ENCODE assay signal across 19 cellular contexts in the genomic region with DNA sequence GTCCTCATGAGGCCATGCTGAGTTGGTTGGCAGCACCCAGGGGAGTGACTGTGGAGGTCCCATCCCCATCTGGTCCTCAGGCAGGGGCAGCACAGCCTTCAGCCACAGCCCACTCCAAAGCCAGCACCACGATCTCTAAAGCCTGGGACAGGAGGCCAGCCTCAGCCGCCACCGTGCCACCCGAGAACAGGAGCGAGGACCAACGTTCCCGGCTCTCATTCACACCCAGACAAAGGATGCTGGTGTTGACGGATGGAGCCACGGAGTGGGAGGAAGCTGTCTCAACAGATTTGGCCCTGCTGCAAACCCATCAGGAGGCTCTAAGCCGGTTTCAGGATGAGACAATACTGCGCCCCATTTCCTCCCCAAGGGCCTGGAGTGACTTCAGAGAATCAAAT. TPM values are rescaled to one million over a fixed set of nuclear protein-coding genes. Genes with fewer than 3 reads are reported as not detected.
DNase-seq lines count a peak whose midpoint lies in the region; ATAC-seq, FAIRE-seq and TF ChIP-seq lines count a peak whose summit lies in the region.
"Had no signal": no experiment of that assay in that cellular context is flagged by ENCODE, and none has a peak within 500 bp of the region (broad histone marks: within the 10 kb centered on the region; RNA-seq: fewer than 3 reads in every experiment).

No MANE protein-coding gene starts in this region.

- no peak for FAIRE-seq in kidney (lab: Jason Lieb, UNC)
- FAIRE-seq: GM19239 had no signal

- 85 to 87% methylated on average over 11 of the region's 11 CpGs for WGBS in sigmoid colon, 2 donors

- intact Hi-C loops in kidney (cut with DNase I) (no loop called here), sigmoid colon (cut with DNase I) (no loop called here)

- no peak overlapping the region for H3K9ac ChIP-seq in BLaER1
- no peak overlapping the region for H3K9ac ChIP-seq in kidney (ENCODE audit: low read length in 2 of 2)
- H3K9ac ChIP-seq: KMS-11 had no signal

- H3K36me3 ChIP-seq in BLaER1 = no peaks in the 10 kb centered on the region
- H3K36me3 ChIP-seq in H7 (replicated peaks; ENCODE audit: control insufficient read depth, insufficient read depth, low read length) = no peaks in the 10 kb centered on the region
- no peaks in the 10 kb centered on the region for H3K36me3 ChIP-seq in kidney (ENCODE audit: control insufficient read depth in 1 of 2, insufficient read depth in 2 of 2, low read length in 2 of 2)
- no peaks in the 10 kb centered on the region for H3K36me3 ChIP-seq in sigmoid colon
- H3K36me3 ChIP-seq: HAP-1 had no signal

- H3K9me3 ChIP-seq in BLaER1 (no peaks in the 10 kb centered on the region), kidney (ENCODE audit: control insufficient read depth in 1 of 2, low read length in 2 of 2) (no peaks in the 10 kb centered on the region), sigmoid colon (no peaks in the 10 kb centered on the region)
- H3K9me3 ChIP-seq: HAP-1 had no signal

- H3K27ac ChIP-seq in BLaER1 (no peak overlapping the region), kidney (ENCODE audit: low read depth in 2 of 2, low read length in 2 of 2) (no peak overlapping the region), sigmoid colon (no peak overlapping the region)
- H3K27ac ChIP-seq: KMS-11 had no signal

- no peak for ATAC-seq in HG02885 (IDR thresholded peaks at IDR 0.05; ENCODE audit: poor library complexity, unreplicated experiment)

- no peaks in the 10 kb centered on the region for H4K20me1 ChIP-seq in BLaER1

- H3K4me1 ChIP-seq in BLaER1 (peaks cover 35% of the 10 kb centered on the region), kidney (ENCODE audit: control insufficient read depth in 1 of 2, insufficient read depth in 1 of 2, low read depth in 1 of 2, low read length in 2 of 2) (no peaks in the 10 kb centered on the region), sigmoid colon (no peaks in the 10 kb centered on the region)
- H3K4me1 ChIP-seq: HAP-1 had no signal

- no peak for TF ChIP-seq POLR2A in sigmoid colon (IDR thresholded peaks at IDR 0.05)

- TF ChIP-seq CTCF in kidney (IDR thresholded peaks at IDR 0.05; ENCODE audit: borderline replicate concordance, extremely low read depth, insufficient read depth) = no peak
- TF ChIP-seq CTCF in sigmoid colon (IDR thresholded peaks at IDR 0.05) = no peak

- DNase-seq in H7 (peak; percentile 41), kidney (peak; percentile 56), sigmoid colon (peak; percentile 38), NCI-H2171 treated with DMSO at 0.1 percent for 48 hours (lab: John Stamatoyannopoulos, UW) (no peak)
- DNase-seq in activated CD4-positive, CD25-positive, alpha-beta regulatory T cell (lab: John Stamatoyannopoulos, UW) = no peak
- DNase-seq: GF-D8, IMR-90, NCI-H1092 treated with DMSO at 0.1 percent for 48 hours, NCI-H1436 treated with DMSO at 0.1 percent for 48 hours, NCI-H1930, NCI-H226, NCI-H510A treated with DMSO at 0.1 percent for 48 hours, NCI-H748 treated with DMSO at 0.1 percent for 48 hours, SIG-M5 had no signal

- peak overlapping the region; percentile 85 for H3K4me2 ChIP-seq in BLaER1
- H3K4me2 ChIP-seq: KMS-11 had no signal

- no peaks in the 10 kb centered on the region for H3K27me3 ChIP-seq in BLaER1
- no peaks in the 10 kb centered on the region for H3K27me3 ChIP-seq in H7 (ENCODE audit: control insufficient read depth, insufficient read depth, low read length)
- peaks cover 0 to 36% (median 0%) of the 10 kb centered on the region in 3 donors for H3K27me3 ChIP-seq in sigmoid colon

- no peak for TF ChIP-seq EP300 in sigmoid colon (IDR thresholded peaks at IDR 0.05)

- no peak overlapping the region for H3K4me3 ChIP-seq in BLaER1
- H3K4me3 ChIP-seq in H7 (ENCODE audit: insufficient read depth, low read depth, low read length) = no peak overlapping the region
- H3K4me3 ChIP-seq in kidney (ENCODE audit: low read length in 2 of 2) = no peak overlapping the region
- H3K4me3 ChIP-seq in sigmoid colon = no peak overlapping the region
- H3K4me3 ChIP-seq: HAP-1 had no signal

RNA-seq across cellular contexts. Expression of gene PPP2R2D, which starts 42.7 kb away (rescaled TPM):
- total RNA-seq in H7 (2014; rRNA removed; shearing (Covaris generic)) = 44.8 and 47.4 TPM in 2 replicates
- total RNA-seq in kidney (28.3 TPM), sigmoid colon (10 to 100 TPM; 22.7 to 44.0 (median 34.6) TPM)
- polyA plus RNA-seq in kidney (ENCODE audit: insufficient read depth, low read depth, low replicate concordance) (34.8 TPM), sigmoid colon (10 to 100 TPM; 18.4 to 23.8 (median 22.8) TPM)

Comparison
In these comparisons a context has a peak if more than half of its experiments do, and no peak if none do; other contexts are left out.
1. DNase-seq: peak in H7 (single experiment), kidney (single experiment) and sigmoid colon (single experiment); none in activated CD4-positive, CD25-positive, alpha-beta regulatory T cell (0 of 4) and NCI-H2171 treated with DMSO at 0.1 percent for 48 hours (single experiment).